8 cellular contexts compared by ENCODE assay signal in genomic region chr15:60507596-60508424, GRCh38. TPM values are rescaled to one million over a fixed set of nuclear protein-coding genes. Genes with fewer than 3 reads are reported as not detected.
DNase-seq lines count a peak whose midpoint lies in the region; TF ChIP-seq lines count a peak whose summit lies in the region.

No MANE protein-coding gene starts in this region.

- intact Hi-C loops in MCF 10A (cut with micrococcal nuclease), result loop anchor here (1.0 to 5.0 kb wide), 5 partner anchors 43 to 544 kb away; no protein-coding TSS in a partner anchor

- H3K27ac Mint-ChIP-seq in MCF 10A (ENCODE audit: low read depth, unreplicated experiment), result no peak overlapping the region

- H3K27me3 ChIP-seq in MG63, result no peaks in the 10 kb centered on the region

- H3K4me3 ChIP-seq in MG63, result no peak overlapping the region

- H3K9me3 Mint-ChIP-seq in MCF 10A (ENCODE audit: unreplicated experiment), result no peaks in the 10 kb centered on the region

- H3K27me3 Mint-ChIP-seq in MCF 10A (ENCODE audit: insufficient read depth, unreplicated experiment), result no peaks in the 10 kb centered on the region

- H3K4me3 Mint-ChIP-seq in MCF 10A (ENCODE audit: unreplicated experiment), result no peak overlapping the region

- peaks cover 10% of the 10 kb centered on the region for H3K36me3 Mint-ChIP-seq in MCF 10A (ENCODE audit: insufficient read depth, unreplicated experiment)

- POLR2A ChIA-PET in HEK293T (lab: Yijun Ruan, JAX), result no interaction called here
- POLR2A ChIA-PET in MCF 10A (lab: Yijun Ruan, JAX), result interaction anchor here (0.6 to 1.9 kb wide), 5 partner anchors 12 to 425 kb away, joined by 3 to 10 read pairs (median 4); no protein-coding TSS in a partner anchor

- no peaks in the 10 kb centered on the region for H3K9me3 ChIP-seq in MG63

- H3K4me1 Mint-ChIP-seq in MCF 10A (ENCODE audit: insufficient read depth, unreplicated experiment), result no peaks in the 10 kb centered on the region

- no peaks in the 10 kb centered on the region for H3K36me3 ChIP-seq in MG63

- BruUV-seq in MCF 10A (replicated peaks; lab: Mats Ljungman, UMichigan), result no TSS peak

- TF ChIP-seq CTCF in GM10266 (IDR thresholded peaks at IDR 0.05; ENCODE audit: control insufficient read depth, insufficient read depth, low read depth, missing control alignments), result peak; percentile 89
- peak; percentile 87 for TF ChIP-seq CTCF in MCF 10A (IDR thresholded peaks at IDR 0.05; ENCODE audit: unreplicated experiment)

- CTCF ChIA-PET in HEK293T (lab: Yijun Ruan, JAX), result interaction anchor here (0.6 to 0.9 kb wide), 5 partner anchors 12 to 1327 kb away, joined by 3 to 5 read pairs (median 3); no protein-coding TSS in a partner anchor
- CTCF ChIA-PET in MCF 10A (lab: Yijun Ruan, JAX), result interaction anchor here (0.6 to 9.1 kb wide), 23 partner anchors 12 to 1326 kb away, joined by 3 to 125 read pairs (median 4); no protein-coding TSS in a partner anchor

- peak; percentile 64 for DNase-seq in A172 (ENCODE audit: low spot score)
- DNase-seq in GM10266 (ENCODE audit: extremely low spot score), result peak; percentile 68
- DNase-seq in HEK293T (ENCODE audit: extremely low spot score), result peak; percentile 49
- peak; percentile 19 for DNase-seq in MG63
- DNase-seq in SKM-1 (lab: John Stamatoyannopoulos, UW; ENCODE audit: unreplicated experiment), result peak; percentile 20
- peak; percentile 76 for DNase-seq in MCF 10A (ENCODE audit: unreplicated experiment)
- DNase-seq in inferior parietal cortex (ENCODE audit: extremely low spot score), result peak; percentile 73
- peak in 2 of 3 experiments; percentile 27 for DNase-seq in stimulated activated CD4-positive, alpha-beta T cell treated with anti-CD3 and anti-CD28 coated beads, TNF-alpha, amount 100 ng/mL, for 24 hours (ENCODE audit: low read depth in 3 of 3)

TF ChIP-seq in HEK293T, 16 proteins besides CTCF, POLR2A, EP300 and RAD21:
- TF ChIP-seq TARDBP (IDR thresholded peaks at IDR 0.05) (no peak), LEF1 (IDR thresholded peaks at IDR 0.05; ENCODE audit: borderline replicate concordance) (no peak), FOXM1 (IDR thresholded peaks at IDR 0.05; ENCODE audit: borderline replicate concordance) (no peak), NFRKB (IDR thresholded peaks at IDR 0.05) (no peak), ELF4 (IDR thresholded peaks at IDR 0.05) (no peak), PKNOX1 (IDR thresholded peaks at IDR 0.05) (peak; percentile 53; the same call in 1 of the 2 replicates)

RNA-seq across cellular contexts. Expression of gene ICE2, which starts 28.9 kb away (rescaled TPM):
- total RNA-seq in A172 (2014; rRNA removed; shearing (Covaris generic)), result 29.2 and 31.9 TPM in 2 replicates
- total RNA-seq in MG63 (2014; rRNA removed; shearing (Covaris generic); ENCODE audit: low replicate concordance), result 14.5 and 26.2 TPM in 2 replicates
- 55.1 and 57.9 TPM in 2 replicates for total RNA-seq in MCF 10A (2022)

Comparison
In these comparisons a context has a peak if more than half of its experiments do, and no peak if none do; other contexts are left out.
1. DNase-seq: peak in every context shown above with its lines; median percentile 76 in MCF 10A; 73 in inferior parietal cortex; 68 in GM10266; 64 in A172; 49 in HEK293T; 27 in stimulated activated CD4-positive, alpha-beta T cell treated with anti-CD3 and anti-CD28 coated beads, TNF-alpha, amount 100 ng/mL, for 24 hours; 20 in SKM-1; 19 in MG63.